ENCODE assay signal across 25 cellular contexts in genomic region chr17:58320163-58320558, GRCh38. TPM values are rescaled to one million over a fixed set of nuclear protein-coding genes. Genes with fewer than 3 reads are reported as not detected.
DNase-seq lines count a peak whose midpoint lies in the region; ATAC-seq and TF ChIP-seq lines count a peak whose summit lies in the region.
"Had no signal": no experiment of that assay in that cellular context is flagged by ENCODE, and none has a peak within 500 bp of the region (broad histone marks: within the 10 kb centered on the region; RNA-seq: fewer than 3 reads in every experiment).

No MANE protein-coding gene starts in this region.

- DNase-seq in activated effector memory CD4-positive, alpha-beta T cell treated with anti-CD3 and anti-CD28 coated beads, Interleukin-2, amount 50 U/mL, for 16 hours, result peak; percentile 53
- DNase-seq in activated effector memory CD4-positive, alpha-beta T cell treated with Interleukin-2 at 50 U/mL for 16 hours, result no peak
- DNase-seq in RWPE2 (ENCODE audit: low spot score) (peak; percentile 35), osteoblast (ENCODE audit: insufficient read length, low spot score, missing footprints) (peak; percentile 52), middle frontal gyrus (ENCODE audit: extremely low spot score, low spot score) (no peak), lower leg skin (ENCODE audit: low spot score in 2 of 2) (no peak)
- DNase-seq in activated naive CD4-positive, alpha-beta T cell treated with anti-CD3 and anti-CD28 coated beads, Interleukin-2, amount 50 U/mL, for 16 hours, result peak; percentile 8
- no peak for DNase-seq in stimulated activated naive CD8-positive, alpha-beta T cell treated with anti-CD3 and anti-CD28 coated beads, Interleukin-15, Interleukin-2, amounts not matched to agents 100 U/mL and 50 U/mL, for 24 hours
- DNase-seq: activated CD4-positive, alpha-beta T cell treated with anti-CD3 and anti-CD28 coated beads, Interleukin-2, amount 50 U/mL, for 48 hours; activated CD4-positive, CD25-positive, alpha-beta regulatory T cell; amniotic stem cell; BE2C; brain microvascular endothelial cell; stimulated activated CD4-positive, alpha-beta T cell treated with anti-CD3 and anti-CD28 coated beads, Interleukin-12 subunit alpha, Interleukin-12 subunit beta, amount 100 ng/mL, for 4 hours; stimulated activated CD4-positive, alpha-beta T cell treated with anti-CD3 and anti-CD28 coated beads, Interleukin-4, amount 100 ng/mL, for 1 hour; SW 1271; transverse colon had no signal

- H3K9me3 ChIP-seq in RWPE2 (ENCODE audit: severe bottlenecking), result no peaks in the 10 kb centered on the region
- no peaks in the 10 kb centered on the region for H3K9me3 ChIP-seq in osteoblast (ENCODE audit: low read depth, low read length)
- H3K9me3 ChIP-seq: BE2C, right atrium auricular region, transverse colon had no signal

- H3K79me2 ChIP-seq in osteoblast (ENCODE audit: insufficient read depth, low read length), result no peaks in the 10 kb centered on the region
- H3K79me2 ChIP-seq: parathyroid adenoma had no signal

- H3K4me3 ChIP-seq in RWPE2 (ENCODE audit: severe bottlenecking) (no peak overlapping the region), osteoblast (ENCODE audit: insufficient read depth, low read length) (no peak overlapping the region), lower leg skin (ENCODE audit: low read depth, poor library complexity, severe bottlenecking) (no peak overlapping the region)
- H3K4me3 ChIP-seq: GM12878, neural progenitor cell, right atrium auricular region, transverse colon had no signal

- H3K27ac ChIP-seq in RWPE2 (ENCODE audit: poor library complexity, severe bottlenecking) (no peak overlapping the region), osteoblast (ENCODE audit: low read depth, low read length) (no peak overlapping the region)
- H3K27ac ChIP-seq: brain microvascular endothelial cell, neural progenitor cell, parathyroid adenoma, right atrium auricular region, transverse colon had no signal

- no peaks in the 10 kb centered on the region for H3K36me3 ChIP-seq in RWPE2 (ENCODE audit: low read depth)
- H3K36me3 ChIP-seq in osteoblast (ENCODE audit: insufficient read depth, low read length), result no peaks in the 10 kb centered on the region
- H3K36me3 ChIP-seq: BE2C, brain microvascular endothelial cell, neural progenitor cell, right atrium auricular region, transverse colon had no signal

- H3K4me2 ChIP-seq in osteoblast (ENCODE audit: insufficient read depth, low read length), result no peak overlapping the region
- H3K4me2 ChIP-seq: neural progenitor cell had no signal

- TF ChIP-seq POLR2A in lower leg skin (IDR thresholded peaks at IDR 0.05), result no peak

- no peaks in the 10 kb centered on the region for H3K4me1 ChIP-seq in RWPE2 (ENCODE audit: insufficient read depth, poor library complexity, severe bottlenecking)
- no peaks in the 10 kb centered on the region for H3K4me1 ChIP-seq in osteoblast (ENCODE audit: insufficient read depth, low read length)

- H3K27me3 ChIP-seq in RWPE2 (ENCODE audit: insufficient read depth, poor library complexity, severe bottlenecking) (peaks cover 4% of the 10 kb centered on the region), osteoblast (ENCODE audit: insufficient read depth, low read length) (peaks cover 11% of the 10 kb centered on the region)
- H3K27me3 ChIP-seq: BE2C, neural progenitor cell, right atrium auricular region, transverse colon had no signal

- intact Hi-C loops in lower leg skin (cut with DNase I; ENCODE audit: low total_unique reads), result no loop called here

- WGBS in lower leg skin, 2 donors, result 93 to 96% methylated on average over 7 of the region's 7 CpGs

- H2AFZ ChIP-seq in osteoblast (ENCODE audit: low read length), result no peak overlapping the region
- H2AFZ ChIP-seq: neural progenitor cell, parathyroid adenoma had no signal

- ATAC-seq in RWPE2 (ENCODE audit: low read depth), result no peak
- no peak for ATAC-seq in stimulated activated naive CD8-positive, alpha-beta T cell treated with anti-CD3 and anti-CD28 coated beads, Interleukin-15, Interleukin-2, amounts not matched to agents 100 U/mL and 50 U/mL, for 24 hours
- ATAC-seq: GM12878 had no signal

- no peak for TF ChIP-seq CTCF in RWPE2 (IDR thresholded peaks at IDR 0.05; ENCODE audit: poor library complexity, severe bottlenecking)
- TF ChIP-seq CTCF in osteoblast (IDR thresholded peaks at IDR 0.05; ENCODE audit: extremely low read depth, low read depth, low read length), result no peak
- no peak for TF ChIP-seq CTCF in lower leg skin (IDR thresholded peaks at IDR 0.05)

- H4K20me1 ChIP-seq in osteoblast (ENCODE audit: insufficient read depth, low read length), result no peaks in the 10 kb centered on the region

RNA-seq across cellular contexts. Expression of gene TSPOAP1, which starts 8.4 kb away (rescaled TPM):
- total RNA-seq in osteoblast, result 3.8 and 4.3 TPM in 2 replicates
- total RNA-seq in lower leg skin, result 10 to 100 TPM in 1 of 4 donors, 1 to 10 TPM in 3; 8.2 to 18.3 (median 8.8) TPM
- total RNA-seq: endothelial cell of umbilical vein, H4, NCI-H460 had no signal

RNA-seq across cellular contexts. Expression of gene SUPT4H1, which starts 31.8 kb away (rescaled TPM):
- total RNA-seq in osteoblast, result 49.9 and 60.7 TPM in 2 replicates
- total RNA-seq in lower leg skin, result 10 to 100 TPM; 49.5 to 89.7 (median 57.5) TPM

RNA-seq across cellular contexts. Expression of gene MPO, which starts 39.4 kb away (rescaled TPM):
- total RNA-seq in osteoblast, result under 0.01 TPM in 1 of 2 replicates, not detected in the other
- under 1 TPM in 1 of 4 donors, not detected in 3; 0.10 TPM for total RNA-seq in lower leg skin
- total RNA-seq: endothelial cell of umbilical vein, H4, HT-29, NCI-H460, transverse colon had no signal

Comparison
In these comparisons a context has a peak if more than half of its experiments do, and no peak if none do; other contexts are left out.
1. DNase-seq: peak in activated effector memory CD4-positive, alpha-beta T cell treated with anti-CD3 and anti-CD28 coated beads, Interleukin-2, amount 50 U/mL, for 16 hours (single experiment), RWPE2 (single experiment), activated naive CD4-positive, alpha-beta T cell treated with anti-CD3 and anti-CD28 coated beads, Interleukin-2, amount 50 U/mL, for 16 hours (single experiment) and osteoblast (single experiment); none in activated effector memory CD4-positive, alpha-beta T cell treated with Interleukin-2 at 50 U/mL for 16 hours (single experiment), middle frontal gyrus (single experiment), lower leg skin (0 of 2) and stimulated activated naive CD8-positive, alpha-beta T cell treated with anti-CD3 and anti-CD28 coated beads, Interleukin-15, Interleukin-2, amounts not matched to agents 100 U/mL and 50 U/mL, for 24 hours (single experiment).